ENCODE assay signal across 25 cellular contexts in the genomic region with DNA sequence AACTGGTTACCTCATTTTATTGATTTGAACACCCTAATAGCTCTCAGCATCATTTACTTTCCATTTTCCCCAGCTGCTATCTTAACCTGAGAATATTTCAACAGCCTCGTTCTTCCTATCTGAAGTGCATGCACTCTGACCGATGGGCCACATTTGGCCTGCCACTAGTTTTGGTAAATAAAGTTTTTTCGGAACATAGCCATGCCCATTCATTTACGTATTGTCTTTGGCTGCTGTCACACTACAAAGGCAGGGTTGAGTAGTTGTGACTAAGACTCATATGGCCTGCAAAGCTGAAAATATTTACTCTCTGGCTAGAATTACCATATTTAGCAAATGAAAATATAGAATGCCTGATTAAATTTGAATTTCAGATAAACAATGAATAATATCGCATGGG. TPM values are rescaled to one million over a fixed set of nuclear protein-coding genes. Genes with fewer than 3 reads are reported as not detected.
"Had no signal": no experiment of that assay in that cellular context is flagged by ENCODE, and none has a peak within 500 bp of the region (broad histone marks: within the 10 kb centered on the region; RNA-seq: fewer than 3 reads in every experiment).

No MANE protein-coding gene starts in this region.

- H3K4me3 ChIP-seq: left lung, lung, neural progenitor cell, right lobe of liver, skin epidermis, stomach, suprapubic skin, tibial nerve had no signal

- H3K9ac ChIP-seq: neural progenitor cell had no signal

- H2AFZ ChIP-seq: neural progenitor cell had no signal

- ATAC-seq: activated naive CD4-positive, alpha-beta T cell treated with anti-CD3 and anti-CD28 coated beads, Interleukin-2, amount 50 U/mL, for 72 hours; activated T-helper 17 cell treated with anti-CD3 and anti-CD28 coated beads, Interleukin-2, amount 50 U/mL, for 72 hours; foreskin keratinocyte; left lung; naive thymus-derived CD8-positive, alpha-beta T cell; stimulated activated memory B cell treated with anti-CD40 and anti-IgM and Interleukin-4, amounts not matched to agents 10 μg/mL and 1 μg/mL and 100 μg/mL, for 72 hours had no signal

- H3K4me1 ChIP-seq: left lung, neural progenitor cell, right lobe of liver, stomach, tibial nerve had no signal

- H3K4me2 ChIP-seq: neural progenitor cell had no signal

- H3K27ac ChIP-seq: left lung, neural progenitor cell, right lobe of liver, skin epidermis, stomach, suprapubic skin, tibial nerve had no signal

- H3K36me3 ChIP-seq: left lung, neural progenitor cell, right lobe of liver, stomach, suprapubic skin, tibial nerve had no signal

- H3K9me3 ChIP-seq: left lung, right lobe of liver, stomach, suprapubic skin, tibial nerve had no signal

- H3K27me3 ChIP-seq: foreskin keratinocyte, left lung, neural progenitor cell, right lobe of liver, stomach, suprapubic skin, tibial nerve had no signal

- DNase-seq: activated CD4-positive, alpha-beta T cell treated with anti-CD3 and anti-CD28 coated beads, Interleukin-2, amount 50 U/mL, for 4 hours; activated CD8-positive, alpha-beta memory T cell treated with anti-CD3 and anti-CD28 coated beads for 24 hours; activated CD8-positive, alpha-beta memory T cell treated with anti-CD3 and anti-CD28 coated beads, Interleukin-2, amount 50 U/mL, for 4 hours; activated T-cell treated with anti-CD3 and anti-CD28 coated beads, Interleukin-2, amount 50 U/mL, for 24 hours; aorta; effector CD8-positive, alpha-beta T cell; erythroblast; foreskin keratinocyte; kidney; left lung; naive thymus-derived CD8-positive, alpha-beta T cell; posterior cingulate gyrus; right lobe of liver; stimulated activated CD4-positive, alpha-beta T cell treated with anti-CD3 and anti-CD28 coated beads, Interleukin-15, amount 100 ng/mL, for 24 hours; stomach had no signal

- FAIRE-seq: kidney, TTC549 had no signal

RNA-seq across cellular contexts. Expression of gene ADGRF4, which starts 10.8 kb away (rescaled TPM):
- total RNA-seq: activated naive CD4-positive, alpha-beta T cell treated with anti-CD3 and anti-CD28 coated beads, Interleukin-2, amount 50 U/mL, for 72 hours; activated T-helper 17 cell treated with anti-CD3 and anti-CD28 coated beads, Interleukin-2, amount 50 U/mL, for 72 hours; aorta; cardiac septum; kidney; naive thymus-derived CD8-positive, alpha-beta T cell; right lobe of liver; stomach; tibial nerve had no signal
- polyA plus RNA-seq: aorta; naive thymus-derived CD8-positive, alpha-beta T cell had no signal
